In genomic region chr11:109317726-109318125, GRCh38 we compare ENCODE assay signal across 8 cellular contexts.
"Had no signal": no experiment of that assay in that cellular context is flagged by ENCODE, and none has a peak within 500 bp of the region (broad histone marks: within the 10 kb centered on the region; RNA-seq: fewer than 3 reads in every experiment).

No MANE protein-coding gene starts in this region.

- DNase-seq: GM23248, GOT3, H7, HFFc6 had no signal

- H3K36me3 Mint-ChIP-seq: IgD-negative memory B cell had no signal

- H3K4me1 Mint-ChIP-seq: IgD-negative memory B cell had no signal

- H3K9me3 Mint-ChIP-seq: HFFc6 had no signal

- H3K27me3 Mint-ChIP-seq: IgD-negative memory B cell had no signal

- H3K4me3 ChIP-seq: GM23248, HAP-1 had no signal

- H3K4me3 Mint-ChIP-seq: HFFc6, IgD-negative memory B cell had no signal

- FAIRE-seq: HepG2 had no signal

- H3K27ac Mint-ChIP-seq: HFFc6, IgD-negative memory B cell had no signal

- ATAC-seq: HCT116, HepG2 had no signal

- H3K36me3 ChIP-seq: HAP-1 had no signal
